Comparison of ENCODE assay signal across 1 cellular context in the genomic region with DNA sequence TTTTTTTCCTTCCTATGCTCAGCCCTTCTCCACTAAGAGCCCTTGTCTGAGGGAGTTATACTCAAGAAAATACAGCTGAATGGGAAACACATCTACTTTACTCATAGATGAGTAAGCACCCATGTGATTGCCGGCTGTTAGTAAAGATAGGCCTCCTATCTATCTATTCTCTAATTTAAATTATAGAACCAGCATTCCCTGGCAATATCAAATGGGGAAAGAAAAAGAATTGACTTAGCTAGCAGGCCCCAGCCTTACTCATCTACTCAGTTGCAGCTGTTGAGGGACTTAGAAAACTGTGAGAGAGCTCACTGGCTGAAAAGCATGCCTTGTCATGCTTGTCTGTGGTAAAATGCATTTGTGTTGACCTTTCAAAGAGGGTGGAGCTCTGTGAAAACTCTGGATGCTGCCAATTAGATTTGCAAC.
TF ChIP-seq lines count a peak whose summit lies in the region.

No MANE protein-coding gene starts in this region.

TF ChIP-seq in K562, 482 proteins besides CTCF, POLR2A, EP300 and RAD21 (continued from another document and continues in another):
- no peak for TF ChIP-seq BCLAF1 (IDR thresholded peaks at IDR 0.05; ENCODE audit: borderline replicate concordance in 1 of 2, control insufficient read depth in 1 of 2, low read depth in 2 of 2, low read length in 1 of 2)
- no peak for TF ChIP-seq BHLHE40 (IDR thresholded peaks at IDR 0.05; ENCODE audit: low read length)
- TF ChIP-seq HLTF (IDR thresholded peaks at IDR 0.05): no peak
- no peak; the same call in 1 of the 2 replicates for TF ChIP-seq MTA3 (IDR thresholded peaks at IDR 0.05; ENCODE audit: borderline replicate concordance)
- no peak for TF ChIP-seq ZNF239 (CRISPR knock-in tag; IDR thresholded peaks at IDR 0.05)
- TF ChIP-seq, protein P1, sequence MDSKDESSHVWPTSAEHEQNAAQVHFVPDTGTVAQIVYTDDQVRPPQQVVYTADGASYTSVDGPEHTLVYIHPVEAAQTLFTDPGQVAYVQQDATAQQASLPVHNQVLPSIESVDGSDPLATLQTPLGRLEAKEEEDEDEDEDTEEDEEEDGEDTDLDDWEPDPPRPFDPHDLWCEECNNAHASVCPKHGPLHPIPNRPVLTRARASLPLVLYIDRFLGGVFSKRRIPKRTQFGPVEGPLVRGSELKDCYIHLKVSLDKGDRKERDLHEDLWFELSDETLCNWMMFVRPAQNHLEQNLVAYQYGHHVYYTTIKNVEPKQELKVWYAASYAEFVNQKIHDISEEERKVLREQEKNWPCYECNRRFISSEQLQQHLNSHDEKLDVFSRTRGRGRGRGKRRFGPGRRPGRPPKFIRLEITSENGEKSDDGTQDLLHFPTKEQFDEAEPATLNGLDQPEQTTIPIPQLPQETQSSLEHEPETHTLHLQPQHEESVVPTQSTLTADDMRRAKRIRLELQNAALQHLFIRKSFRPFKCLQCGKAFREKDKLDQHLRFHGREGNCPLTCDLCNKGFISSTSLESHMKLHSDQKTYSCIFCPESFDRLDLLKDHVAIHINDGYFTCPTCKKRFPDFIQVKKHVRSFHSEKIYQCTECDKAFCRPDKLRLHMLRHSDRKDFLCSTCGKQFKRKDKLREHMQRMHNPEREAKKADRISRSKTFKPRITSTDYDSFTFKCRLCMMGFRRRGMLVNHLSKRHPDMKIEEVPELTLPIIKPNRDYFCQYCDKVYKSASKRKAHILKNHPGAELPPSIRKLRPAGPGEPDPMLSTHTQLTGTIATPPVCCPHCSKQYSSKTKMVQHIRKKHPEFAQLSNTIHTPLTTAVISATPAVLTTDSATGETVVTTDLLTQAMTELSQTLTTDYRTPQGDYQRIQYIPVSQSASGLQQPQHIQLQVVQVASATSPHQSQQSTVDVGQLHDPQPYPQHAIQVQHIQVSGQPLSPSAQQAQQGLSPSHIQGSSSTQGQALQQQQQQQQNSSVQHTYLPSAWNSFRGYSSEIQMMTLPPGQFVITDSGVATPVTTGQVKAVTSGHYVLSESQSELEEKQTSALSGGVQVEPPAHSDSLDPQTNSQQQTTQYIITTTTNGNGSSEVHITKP (IDR thresholded peaks at IDR 0.05; ENCODE audit: partially characterized antibody): no peak
- TF ChIP-seq TBP (optimal IDR thresholded peaks at IDR 0.05; ENCODE audit: low read depth, low read length): no peak
- TF ChIP-seq EP400 (IDR thresholded peaks at IDR 0.05): peak; percentile 58
- TF ChIP-seq RNF2 (IDR thresholded peaks at IDR 0.05): no peak
- no peak for TF ChIP-seq ZSCAN29 (IDR thresholded peaks at IDR 0.05)
- no peak for TF ChIP-seq ZNF146 (CRISPR knock-in tag; IDR thresholded peaks at IDR 0.05; ENCODE audit: unreplicated experiment)
- TF ChIP-seq, protein P2, sequence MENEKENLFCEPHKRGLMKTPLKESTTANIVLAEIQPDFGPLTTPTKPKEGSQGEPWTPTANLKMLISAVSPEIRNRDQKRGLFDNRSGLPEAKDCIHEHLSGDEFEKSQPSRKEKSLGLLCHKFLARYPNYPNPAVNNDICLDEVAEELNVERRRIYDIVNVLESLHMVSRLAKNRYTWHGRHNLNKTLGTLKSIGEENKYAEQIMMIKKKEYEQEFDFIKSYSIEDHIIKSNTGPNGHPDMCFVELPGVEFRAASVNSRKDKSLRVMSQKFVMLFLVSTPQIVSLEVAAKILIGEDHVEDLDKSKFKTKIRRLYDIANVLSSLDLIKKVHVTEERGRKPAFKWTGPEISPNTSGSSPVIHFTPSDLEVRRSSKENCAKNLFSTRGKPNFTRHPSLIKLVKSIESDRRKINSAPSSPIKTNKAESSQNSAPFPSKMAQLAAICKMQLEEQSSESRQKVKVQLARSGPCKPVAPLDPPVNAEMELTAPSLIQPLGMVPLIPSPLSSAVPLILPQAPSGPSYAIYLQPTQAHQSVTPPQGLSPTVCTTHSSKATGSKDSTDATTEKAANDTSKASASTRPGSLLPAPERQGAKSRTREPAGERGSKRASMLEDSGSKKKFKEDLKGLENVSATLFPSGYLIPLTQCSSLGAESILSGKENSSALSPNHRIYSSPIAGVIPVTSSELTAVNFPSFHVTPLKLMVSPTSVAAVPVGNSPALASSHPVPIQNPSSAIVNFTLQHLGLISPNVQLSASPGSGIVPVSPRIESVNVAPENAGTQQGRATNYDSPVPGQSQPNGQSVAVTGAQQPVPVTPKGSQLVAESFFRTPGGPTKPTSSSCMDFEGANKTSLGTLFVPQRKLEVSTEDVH (IDR thresholded peaks at IDR 0.05; ENCODE audit: low read depth, partially characterized antibody): no peak
- TF ChIP-seq PRPF4 (IDR thresholded peaks at IDR 0.05; ENCODE audit: insufficient read depth, low read depth, low read length, poor library complexity, severe bottlenecking): no peak
- TF ChIP-seq CBFA2T2 (conservative IDR thresholded peaks at IDR 0.05): peak; percentile 86
- TF ChIP-seq ETV5 (CRISPR knock-in tag; IDR thresholded peaks at IDR 0.05; ENCODE audit: low read depth): no peak
- TF ChIP-seq RBM22 (IDR thresholded peaks at IDR 0.05; ENCODE audit: low read depth, low read length, poor library complexity, severe bottlenecking): no peak
- no peak for TF ChIP-seq ESRRB (CRISPR knock-in tag; IDR thresholded peaks at IDR 0.05; ENCODE audit: borderline replicate concordance)
- TF ChIP-seq DIDO1 (tag; IDR thresholded peaks at IDR 0.05; ENCODE audit: low read depth): no peak
- TF ChIP-seq PHF21A (IDR thresholded peaks at IDR 0.05; ENCODE audit: borderline replicate concordance, low read depth): no peak
- TF ChIP-seq ZNF232 (CRISPR knock-in tag; IDR thresholded peaks at IDR 0.05): no peak
- TF ChIP-seq ILF3 (IDR thresholded peaks at IDR 0.05; ENCODE audit: borderline replicate concordance): no peak; the same call in 1 of the 2 replicates
- no peak for TF ChIP-seq ZBTB5 (IDR thresholded peaks at IDR 0.05)
- TF ChIP-seq ZNF586 (CRISPR knock-in tag; conservative IDR thresholded peaks at IDR 0.05): no peak
- TF ChIP-seq, protein P3, sequence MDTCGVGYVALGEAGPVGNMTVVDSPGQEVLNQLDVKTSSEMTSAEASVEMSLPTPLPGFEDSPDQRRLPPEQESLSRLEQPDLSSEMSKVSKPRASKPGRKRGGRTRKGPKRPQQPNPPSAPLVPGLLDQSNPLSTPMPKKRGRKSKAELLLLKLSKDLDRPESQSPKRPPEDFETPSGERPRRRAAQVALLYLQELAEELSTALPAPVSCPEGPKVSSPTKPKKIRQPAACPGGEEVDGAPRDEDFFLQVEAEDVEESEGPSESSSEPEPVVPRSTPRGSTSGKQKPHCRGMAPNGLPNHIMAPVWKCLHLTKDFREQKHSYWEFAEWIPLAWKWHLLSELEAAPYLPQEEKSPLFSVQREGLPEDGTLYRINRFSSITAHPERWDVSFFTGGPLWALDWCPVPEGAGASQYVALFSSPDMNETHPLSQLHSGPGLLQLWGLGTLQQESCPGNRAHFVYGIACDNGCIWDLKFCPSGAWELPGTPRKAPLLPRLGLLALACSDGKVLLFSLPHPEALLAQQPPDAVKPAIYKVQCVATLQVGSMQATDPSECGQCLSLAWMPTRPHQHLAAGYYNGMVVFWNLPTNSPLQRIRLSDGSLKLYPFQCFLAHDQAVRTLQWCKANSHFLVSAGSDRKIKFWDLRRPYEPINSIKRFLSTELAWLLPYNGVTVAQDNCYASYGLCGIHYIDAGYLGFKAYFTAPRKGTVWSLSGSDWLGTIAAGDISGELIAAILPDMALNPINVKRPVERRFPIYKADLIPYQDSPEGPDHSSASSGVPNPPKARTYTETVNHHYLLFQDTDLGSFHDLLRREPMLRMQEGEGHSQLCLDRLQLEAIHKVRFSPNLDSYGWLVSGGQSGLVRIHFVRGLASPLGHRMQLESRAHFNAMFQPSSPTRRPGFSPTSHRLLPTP (IDR thresholded peaks at IDR 0.05; ENCODE audit: borderline replicate concordance, extremely low read depth, insufficient read length): no peak
- TF ChIP-seq HDAC6 (IDR thresholded peaks at IDR 0.05; ENCODE audit: low read depth, low read length): no peak
- no peak for TF ChIP-seq RFX7 (CRISPR knock-in tag; IDR thresholded peaks at IDR 0.05)
- no peak for TF ChIP-seq ZNF124 (CRISPR knock-in tag; IDR thresholded peaks at IDR 0.05)
- TF ChIP-seq ZNF561 (CRISPR knock-in tag; conservative IDR thresholded peaks at IDR 0.05): no peak
- no peak for TF ChIP-seq NEUROD1 (IDR thresholded peaks at IDR 0.05; ENCODE audit: borderline replicate concordance, low read depth, low read length, partially characterized antibody)
- no peak for TF ChIP-seq NELFE (IDR thresholded peaks at IDR 0.05; ENCODE audit: insufficient read depth, insufficient read length)
- TF ChIP-seq FUS (optimal IDR thresholded peaks at IDR 0.05; ENCODE audit: low read depth, low read length): no peak
- TF ChIP-seq TRIM24 (IDR thresholded peaks at IDR 0.05): peak in 1 of 2 experiments; percentile 64; a peak in 1 of 4 replicates
- no peak for TF ChIP-seq NUFIP1 (IDR thresholded peaks at IDR 0.05; ENCODE audit: partially characterized antibody)
- TF ChIP-seq ZNF57 (CRISPR knock-in tag; IDR thresholded peaks at IDR 0.05): no peak
- peak; percentile 67 for TF ChIP-seq TAF9B (IDR thresholded peaks at IDR 0.05; ENCODE audit: partially characterized antibody)
- no peak for TF ChIP-seq GTF2E2 (tag; IDR thresholded peaks at IDR 0.05)
- TF ChIP-seq TFE3 (CRISPR knock-in tag; IDR thresholded peaks at IDR 0.05): no peak
- TF ChIP-seq, protein P4, sequence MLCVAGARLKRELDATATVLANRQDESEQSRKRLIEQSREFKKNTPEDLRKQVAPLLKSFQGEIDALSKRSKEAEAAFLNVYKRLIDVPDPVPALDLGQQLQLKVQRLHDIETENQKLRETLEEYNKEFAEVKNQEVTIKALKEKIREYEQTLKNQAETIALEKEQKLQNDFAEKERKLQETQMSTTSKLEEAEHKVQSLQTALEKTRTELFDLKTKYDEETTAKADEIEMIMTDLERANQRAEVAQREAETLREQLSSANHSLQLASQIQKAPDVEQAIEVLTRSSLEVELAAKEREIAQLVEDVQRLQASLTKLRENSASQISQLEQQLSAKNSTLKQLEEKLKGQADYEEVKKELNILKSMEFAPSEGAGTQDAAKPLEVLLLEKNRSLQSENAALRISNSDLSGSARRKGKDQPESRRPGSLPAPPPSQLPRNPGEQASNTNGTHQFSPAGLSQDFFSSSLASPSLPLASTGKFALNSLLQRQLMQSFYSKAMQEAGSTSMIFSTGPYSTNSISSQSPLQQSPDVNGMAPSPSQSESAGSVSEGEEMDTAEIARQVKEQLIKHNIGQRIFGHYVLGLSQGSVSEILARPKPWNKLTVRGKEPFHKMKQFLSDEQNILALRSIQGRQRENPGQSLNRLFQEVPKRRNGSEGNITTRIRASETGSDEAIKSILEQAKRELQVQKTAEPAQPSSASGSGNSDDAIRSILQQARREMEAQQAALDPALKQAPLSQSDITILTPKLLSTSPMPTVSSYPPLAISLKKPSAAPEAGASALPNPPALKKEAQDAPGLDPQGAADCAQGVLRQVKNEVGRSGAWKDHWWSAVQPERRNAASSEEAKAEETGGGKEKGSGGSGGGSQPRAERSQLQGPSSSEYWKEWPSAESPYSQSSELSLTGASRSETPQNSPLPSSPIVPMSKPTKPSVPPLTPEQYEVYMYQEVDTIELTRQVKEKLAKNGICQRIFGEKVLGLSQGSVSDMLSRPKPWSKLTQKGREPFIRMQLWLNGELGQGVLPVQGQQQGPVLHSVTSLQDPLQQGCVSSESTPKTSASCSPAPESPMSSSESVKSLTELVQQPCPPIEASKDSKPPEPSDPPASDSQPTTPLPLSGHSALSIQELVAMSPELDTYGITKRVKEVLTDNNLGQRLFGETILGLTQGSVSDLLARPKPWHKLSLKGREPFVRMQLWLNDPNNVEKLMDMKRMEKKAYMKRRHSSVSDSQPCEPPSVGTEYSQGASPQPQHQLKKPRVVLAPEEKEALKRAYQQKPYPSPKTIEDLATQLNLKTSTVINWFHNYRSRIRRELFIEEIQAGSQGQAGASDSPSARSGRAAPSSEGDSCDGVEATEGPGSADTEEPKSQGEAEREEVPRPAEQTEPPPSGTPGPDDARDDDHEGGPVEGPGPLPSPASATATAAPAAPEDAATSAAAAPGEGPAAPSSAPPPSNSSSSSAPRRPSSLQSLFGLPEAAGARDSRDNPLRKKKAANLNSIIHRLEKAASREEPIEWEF (CRISPR knock-in tag; IDR thresholded peaks at IDR 0.05): 0 out of 2 replicates have a peak, but pooled peaks have one; percentile 77
